In genomic region chr5:43483210-43484048, GRCh38 we compare ENCODE assay signal across 8 cellular contexts. TPM values are rescaled to one million over a fixed set of nuclear protein-coding genes. Genes with fewer than 3 reads are reported as not detected.
DNase-seq lines count a peak whose midpoint lies in the region; ATAC-seq and TF ChIP-seq lines count a peak whose summit lies in the region.

Gene TMEM267, minus strand, starts transcription at chr5:43483865. Its CDS starts 29,896 bp downstream, at chr5:43453969.

- peaks cover 0 to 28% (median 7%) of the 10 kb centered on the region in 3 donors for H3K4me1 ChIP-seq in gastroesophageal sphincter

- peaks cover 3% of the 10 kb centered on the region for H3K27me3 Mint-ChIP-seq in activated naive CD4-positive, alpha-beta T cell treated with anti-CD3 and anti-CD28 coated beads, Interleukin-2, amount 10 ng/mL, durations not matched to agents 7 days and 5 days

- H3K36me3 Mint-ChIP-seq in activated naive CD4-positive, alpha-beta T cell treated with anti-CD3 and anti-CD28 coated beads, Interleukin-2, amount 10 ng/mL, durations not matched to agents 7 days and 5 days, result peaks cover 22% of the 10 kb centered on the region

- no peaks in the 10 kb centered on the region for H3K9me3 ChIP-seq in SK-N-MC (ENCODE audit: low read depth, low read length)
- H3K9me3 ChIP-seq in gastroesophageal sphincter, result no peaks in the 10 kb centered on the region

- H3K27ac Mint-ChIP-seq in activated naive CD4-positive, alpha-beta T cell treated with anti-CD3 and anti-CD28 coated beads, Interleukin-2, amount 10 ng/mL, durations not matched to agents 7 days and 5 days, result peak within 1 kb of the TSS; percentile 99

- H3K4me3 ChIP-seq in SK-N-MC (peak within 1 kb of the TSS; percentile 91), gastroesophageal sphincter (peak within 1 kb of the TSS; percentile 69 to 94)

- no peak for TF ChIP-seq EP300 in gastroesophageal sphincter (IDR thresholded peaks at IDR 0.05)

- H3K27ac ChIP-seq in SK-N-MC, result peak within 1 kb of the TSS; percentile 96
- H3K27ac ChIP-seq in gastroesophageal sphincter, result peak within 1 kb of the TSS; percentile 90 to 99 (median 96)
- peak within 1 kb of the TSS; percentile 85 for H3K27ac ChIP-seq in temporal lobe (ENCODE audit: low read depth, low read length)

- no peaks in the 10 kb centered on the region for H3K9me3 Mint-ChIP-seq in activated naive CD4-positive, alpha-beta T cell treated with anti-CD3 and anti-CD28 coated beads, Interleukin-2, amount 10 ng/mL, durations not matched to agents 7 days and 5 days

- H3K27me3 ChIP-seq in gastroesophageal sphincter, result no peaks in the 10 kb centered on the region

- peaks cover 8% of the 10 kb centered on the region for H3K36me3 ChIP-seq in SK-N-MC (ENCODE audit: insufficient read depth, low read length)
- no peaks in the 10 kb centered on the region for H3K36me3 ChIP-seq in gastroesophageal sphincter

- peak within 1 kb of the TSS; percentile 94 for H3K9ac ChIP-seq in SK-N-MC (ENCODE audit: insufficient read length)

- peak; percentile 98 for ATAC-seq in gastroesophageal sphincter

- H3K4me3 Mint-ChIP-seq in activated naive CD4-positive, alpha-beta T cell treated with anti-CD3 and anti-CD28 coated beads, Interleukin-2, amount 10 ng/mL, durations not matched to agents 7 days and 5 days, result peak within 1 kb of the TSS; percentile 92

- CTCF ChIA-PET in HEK293T (lab: Yijun Ruan, JAX), result interaction anchor here (0.6 to 2.7 kb wide), 11 partner anchors 34 to 563 kb away, joined by 3 to 16 read pairs (median 3); partner anchors contain the start of gene HMGCS1
- CTCF ChIA-PET in activated naive CD4-positive, alpha-beta T cell treated with anti-CD3 and anti-CD28 coated beads, Interleukin-2, amount 10 ng/mL, durations not matched to agents 7 days and 5 days (lab: Charles Lee), result interaction anchor here (0.6 to 2.2 kb wide), 22 partner anchors 16 to 442 kb away, joined by 3 to 19 read pairs (median 4); partner anchors contain the start of genes C5orf34 and HMGCS1

- peak; percentile 67 to 89 for TF ChIP-seq POLR2A in gastroesophageal sphincter (IDR thresholded peaks at IDR 0.05)

- DNase-seq in GM03348 (ENCODE audit: low spot score) (peak; percentile 94), HEK293T (ENCODE audit: extremely low spot score) (peak; percentile 86), MV-4-11 (lab: John Stamatoyannopoulos, UW) (peak; percentile 90), SK-N-MC (ENCODE audit: low read depth, low spot score) (peak; percentile 56), nucleus accumbens (lab: John Stamatoyannopoulos, UW) (peak in 55 of 56 donors; percentile 60 to 95 (median 88))
- peak; percentile 91 for DNase-seq in activated naive CD4-positive, alpha-beta T cell treated with anti-CD3 and anti-CD28 coated beads, Interleukin-2, amount 10 ng/mL, durations not matched to agents 7 days and 5 days

- TF ChIP-seq CTCF in gastroesophageal sphincter (IDR thresholded peaks at IDR 0.05), result no peak

- POLR2A ChIA-PET in HEK293T (lab: Yijun Ruan, JAX), result interaction anchor here (0.6 to 3.2 kb wide), 52 partner anchors 7 to 1338 kb away, joined by 3 to 47 read pairs (median 5); partner anchors contain the start of genes C5orf34, CCL28, HMGCS1 and NIM1K

- peaks cover 46% of the 10 kb centered on the region for H3K4me1 Mint-ChIP-seq in activated naive CD4-positive, alpha-beta T cell treated with anti-CD3 and anti-CD28 coated beads, Interleukin-2, amount 10 ng/mL, durations not matched to agents 7 days and 5 days

- 0% methylated on average over 3 to 26 of the region's 62 CpGs for WGBS in gastroesophageal sphincter (ENCODE audit: low coverage in 1 of 2), 2 donors

TF ChIP-seq in HEK293T, 16 proteins besides CTCF, POLR2A, EP300 and RAD21:
- TF ChIP-seq ELF4 (IDR thresholded peaks at IDR 0.05) (peak; percentile 37; the same call in 1 of the 2 replicates), PKNOX1 (IDR thresholded peaks at IDR 0.05) (peak; percentile 18; the same call in 1 of the 2 replicates), TARDBP (IDR thresholded peaks at IDR 0.05) (peak; percentile 93), FOXM1 (IDR thresholded peaks at IDR 0.05; ENCODE audit: borderline replicate concordance) (no peak)
TF ChIP-seq in HEK293T: peak in this region for 3.

RNA-seq across cellular contexts. Expression of gene TMEM267, which starts in this region (rescaled TPM):
- 10 to 100 TPM in 3 of 4 donors, 1 to 10 TPM in 1; 9.6 to 13.0 (median 11.2) TPM for total RNA-seq in gastroesophageal sphincter
- total RNA-seq in temporal lobe, result 11.6 TPM

Comparison
In these comparisons a context has a peak if more than half of its experiments do, and no peak if none do; other contexts are left out.
1. Peak in every context shown above with its lines: DNase-seq, ATAC-seq, H3K4me3 ChIP-seq and H3K27ac ChIP-seq.